19 cellular contexts compared by ENCODE assay signal in the genomic region with DNA sequence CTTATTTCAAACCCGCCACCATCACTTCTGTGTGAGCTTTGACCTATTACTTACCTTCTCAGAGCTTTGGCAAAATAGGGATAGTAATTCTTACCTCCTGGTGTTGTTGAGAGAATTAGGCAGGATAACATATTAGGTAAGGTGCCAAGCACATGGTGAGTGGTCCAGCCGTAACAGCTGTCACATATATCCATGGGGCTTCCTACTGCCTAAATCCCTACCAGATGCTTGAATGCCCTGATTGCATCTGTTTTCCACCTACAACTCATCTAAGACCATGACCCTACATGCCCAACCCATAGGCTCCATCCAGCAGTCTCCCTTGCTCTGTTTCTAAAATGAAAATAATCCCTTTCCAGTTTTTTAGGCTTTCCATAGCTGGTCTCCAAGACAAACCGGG.
"Had no signal": no experiment of that assay in that cellular context is flagged by ENCODE, and none has a peak within 500 bp of the region (broad histone marks: within the 10 kb centered on the region; RNA-seq: fewer than 3 reads in every experiment).

No MANE protein-coding gene starts in this region.

- H3K27ac ChIP-seq: left lung, lower lobe of right lung, neural progenitor cell had no signal

- H3K27me3 ChIP-seq: left lung, neural progenitor cell, suprapubic skin had no signal

- H3K4me3 ChIP-seq: left lung, lower lobe of right lung, neural progenitor cell, suprapubic skin had no signal

- DNase-seq: activated CD4-positive, alpha-beta T cell treated with anti-CD3 and anti-CD28 coated beads for 36 hours; activated CD4-positive, CD25-positive, alpha-beta regulatory T cell; activated naive CD4-positive, alpha-beta T cell; activated T-cell treated with anti-CD3 and anti-CD28 coated beads for 4 hours; activated T-cell treated with anti-CD3 and anti-CD28 coated beads, Interleukin-2, amount 50 U/mL, for 72 hours; effector memory CD4-positive, alpha-beta T cell; left lung; lower lobe of right lung; mesenchymal stem cell; natural killer cell; posterior cingulate gyrus; right cardiac atrium; stimulated activated CD4-positive, alpha-beta T cell treated with anti-CD3 and anti-CD28 coated beads, Interleukin-15, amount 100 ng/mL, for 24 hours; stimulated activated CD4-positive, alpha-beta T cell treated with anti-CD3 and anti-CD28 coated beads, Interleukin-2, amount 100 ng/mL, for 24 hours; stimulated activated naive B cell treated with anti-CD40 and anti-IgM and Interleukin-4, amounts not matched to agents 10 μg/mL and 1 μg/mL and 100 μg/mL, for 72 hours; T-helper 1 cell; trophoblast cell had no signal

- H3K4me1 ChIP-seq: left lung had no signal

- H3K9me3 ChIP-seq: left lung, lower lobe of right lung, suprapubic skin had no signal

- H3K36me3 ChIP-seq: left lung, lower lobe of right lung, neural progenitor cell, suprapubic skin had no signal
